Comparison of ENCODE assay signal across 8 cellular contexts in the genomic region with DNA sequence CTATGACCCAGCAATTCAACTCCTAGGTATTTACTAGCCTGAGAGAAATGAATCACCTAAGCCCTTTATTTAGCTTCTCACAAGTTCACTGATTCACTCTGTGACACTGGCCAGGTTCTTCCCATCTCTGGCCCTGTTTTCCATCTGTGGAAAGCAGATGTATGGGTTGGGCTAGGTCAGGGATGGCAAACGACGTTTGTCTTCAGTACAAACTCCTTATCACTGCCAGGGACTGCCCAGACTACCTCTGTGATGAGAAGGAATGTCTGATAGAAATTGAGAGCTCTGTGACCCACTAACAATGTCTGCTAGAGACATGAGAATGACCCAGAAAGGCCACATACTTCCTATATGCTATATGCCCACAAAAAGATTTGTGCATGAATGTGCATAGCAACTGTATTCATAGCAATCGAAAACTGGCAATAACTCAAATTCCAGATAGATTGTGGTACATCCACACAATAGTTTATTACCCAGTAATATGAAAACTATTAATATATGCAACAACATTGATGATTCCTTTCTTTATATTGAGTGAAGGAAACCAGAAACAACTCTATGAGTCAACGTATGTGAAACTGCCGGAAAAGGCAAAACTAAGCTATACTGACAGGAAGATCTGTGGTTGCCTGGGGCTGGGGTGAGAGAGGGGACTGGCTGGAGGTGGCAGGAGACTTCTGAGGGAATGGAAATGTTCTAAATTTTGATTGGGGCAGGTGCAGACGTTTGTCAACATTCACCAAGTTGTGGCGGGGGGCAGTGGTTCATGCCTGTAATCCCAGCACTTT. TPM values are rescaled to one million over a fixed set of nuclear protein-coding genes. Genes with fewer than 3 reads are reported as not detected.
DNase-seq lines count a peak whose midpoint lies in the region; ATAC-seq and TF ChIP-seq lines count a peak whose summit lies in the region.

No MANE protein-coding gene starts in this region.

- peaks cover 9% of the 10 kb centered on the region for H3K4me1 Mint-ChIP-seq in progenitor cell of endocrine pancreas (ENCODE audit: low read depth)

- H3K27me3 Mint-ChIP-seq in progenitor cell of endocrine pancreas: no peaks in the 10 kb centered on the region

- H3K36me3 Mint-ChIP-seq in progenitor cell of endocrine pancreas (ENCODE audit: insufficient read depth): no peaks in the 10 kb centered on the region

- H3K27ac Mint-ChIP-seq in progenitor cell of endocrine pancreas: no peak overlapping the region

- ATAC-seq in GM19372 (IDR thresholded peaks at IDR 0.05; ENCODE audit: low read depth, unreplicated experiment) (peak; percentile 58), HG03439 (IDR thresholded peaks at IDR 0.05; ENCODE audit: unreplicated experiment) (no peak), HG02588 (IDR thresholded peaks at IDR 0.05; ENCODE audit: unreplicated experiment) (no peak)

- TF ChIP-seq CTCF in progenitor cell of endocrine pancreas (IDR thresholded peaks at IDR 0.05; ENCODE audit: unreplicated experiment): no peak

- H3K9me3 Mint-ChIP-seq in progenitor cell of endocrine pancreas (ENCODE audit: low read depth): no peaks in the 10 kb centered on the region

- peak; percentile 37 to 62 for DNase-seq in Kasumi-1 (lab: John Stamatoyannopoulos, UW)
- peak; percentile 66 for DNase-seq in activated T-cell treated with anti-CD3 and anti-CD28 coated beads, Interleukin-2, amount 50 U/mL, for 1 hour
- peak; percentile 35 to 64 for DNase-seq in lung microvascular endothelial cell (ENCODE audit: low read depth in 2 of 2)
- no peak for DNase-seq in progenitor cell of endocrine pancreas (ENCODE audit: low spot score, unreplicated experiment)
- no peak for DNase-seq in NCI-H524 treated with DMSO at 0.1 percent for 48 hours (lab: John Stamatoyannopoulos, UW)

- no peak overlapping the region for H3K4me3 Mint-ChIP-seq in progenitor cell of endocrine pancreas (ENCODE audit: low read depth)

RNA-seq across cellular contexts. Expression of gene ADAM19, which starts 32.0 kb away (rescaled TPM):
- total RNA-seq in lung microvascular endothelial cell: 8.9 and 25.3 TPM in 2 replicates
- 13.4 and 15.9 TPM in 2 replicates for total RNA-seq in progenitor cell of endocrine pancreas

RNA-seq across cellular contexts. Expression of gene SOX30, which starts 44.7 kb away (rescaled TPM):
- total RNA-seq in lung microvascular endothelial cell (not detected in 2 replicates), progenitor cell of endocrine pancreas (not detected in 2 replicates)

Comparison
In these comparisons a context has a peak if more than half of its experiments do, and no peak if none do; other contexts are left out.
1. DNase-seq: peak in Kasumi-1 (2 of 2), activated T-cell treated with anti-CD3 and anti-CD28 coated beads, Interleukin-2, amount 50 U/mL, for 1 hour (single experiment) and lung microvascular endothelial cell (2 of 2); none in progenitor cell of endocrine pancreas (single experiment) and NCI-H524 treated with DMSO at 0.1 percent for 48 hours (single experiment).